ENCODE assay signal across 17 cellular contexts in the genomic region with DNA sequence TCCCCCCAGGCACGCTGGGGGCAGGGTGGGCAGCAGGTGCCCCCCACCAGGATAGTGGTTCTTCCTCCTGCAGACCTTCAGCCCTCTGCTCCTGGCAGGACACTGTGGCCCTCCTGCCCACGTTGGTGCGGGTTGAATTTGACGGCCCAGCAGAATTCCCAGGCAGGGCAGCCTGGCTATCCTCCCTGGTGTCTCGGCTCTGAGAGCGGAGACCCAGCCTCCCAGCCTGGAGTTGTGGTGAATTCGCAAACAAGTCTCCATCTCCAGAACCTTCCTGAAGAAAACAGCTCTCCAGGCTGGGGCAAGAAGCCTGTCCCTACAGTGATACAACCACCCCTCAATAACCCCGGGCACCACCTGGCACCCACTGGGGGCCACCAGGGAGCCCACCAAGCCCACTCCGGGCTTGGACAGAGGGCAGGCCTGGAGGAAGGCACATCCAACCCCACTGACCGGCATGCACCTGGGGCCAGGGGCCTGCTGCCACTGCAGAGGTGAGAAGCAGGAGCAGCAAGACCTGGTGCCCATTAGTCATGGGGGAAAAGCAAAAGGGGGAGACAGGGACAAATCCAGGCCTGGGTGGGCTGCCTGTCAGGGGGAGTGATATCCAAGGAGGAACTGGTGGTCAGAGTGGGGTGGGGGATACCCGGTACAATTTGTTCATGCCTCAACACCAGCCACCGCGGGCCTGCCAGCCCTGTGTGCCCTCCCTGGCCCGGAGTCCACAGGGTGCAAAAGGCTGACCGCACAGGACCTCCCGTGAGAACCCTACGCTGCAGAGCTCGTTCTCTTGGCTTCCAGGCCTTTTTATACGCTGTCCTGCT.
"Had no signal": no experiment of that assay in that cellular context is flagged by ENCODE, and none has a peak within 500 bp of the region (broad histone marks: within the 10 kb centered on the region; RNA-seq: fewer than 3 reads in every experiment).

No MANE protein-coding gene starts in this region.

- H3K27me3 ChIP-seq: body of pancreas, stomach, thyroid gland had no signal

- H3K27ac ChIP-seq: thyroid gland had no signal

- DNase-seq: activated CD4-positive, alpha-beta T cell treated with anti-CD3 and anti-CD28 coated beads, Interleukin-2, amount 10 ng/mL, durations not matched to agents 7 days and 5 days; activated CD4-positive, CD25-positive, alpha-beta regulatory T cell; activated CD8-positive, alpha-beta memory T cell treated with anti-CD3 and anti-CD28 coated beads for 24 hours; activated naive CD8-positive, alpha-beta T cell treated with anti-CD3 and anti-CD28 coated beads for 36 hours; amygdala; body of pancreas; effector memory CD8-positive, alpha-beta T cell; foreskin melanocyte; head of caudate nucleus; mammary epithelial cell; naive B cell; stomach; thyroid gland had no signal

- ATAC-seq: body of pancreas; effector memory CD8-positive, alpha-beta T cell; right cardiac atrium had no signal

- H3K4me3 ChIP-seq: body of pancreas, stomach, thyroid gland had no signal

- H3K36me3 ChIP-seq: thyroid gland had no signal

- H3K36me3 Mint-ChIP-seq: naive B cell had no signal

- H3K27ac Mint-ChIP-seq: activated naive CD8-positive, alpha-beta T cell treated with anti-CD3 and anti-CD28 coated beads for 36 hours had no signal

- H3K9me3 Mint-ChIP-seq: activated CD4-positive, alpha-beta T cell treated with anti-CD3 and anti-CD28 coated beads, Interleukin-2, amount 10 ng/mL, durations not matched to agents 7 days and 5 days; activated naive CD8-positive, alpha-beta T cell treated with anti-CD3 and anti-CD28 coated beads for 36 hours; activated T-helper 1 cell treated with anti-CD3 and anti-CD28 coated beads, Interleukin-12 subunit alpha, Interleukin-12 subunit beta, Interleukin-2, Interleukin-4 antibody, amounts not matched to agents 30 ng/mL and 10 ng/mL and 1 ng/mL, durations not matched to agents 14 hours and 24 hours and 36 hours; central memory CD8-positive, alpha-beta T cell had no signal

- H3K4me3 Mint-ChIP-seq: activated CD4-positive, alpha-beta T cell treated with anti-CD3 and anti-CD28 coated beads, Interleukin-2, amount 10 ng/mL, durations not matched to agents 7 days and 5 days; activated naive CD8-positive, alpha-beta T cell treated with anti-CD3 and anti-CD28 coated beads for 36 hours; effector memory CD8-positive, alpha-beta T cell had no signal

- FAIRE-seq: urothelium cell line had no signal

- H3K9me3 ChIP-seq: body of pancreas, stomach, thyroid gland had no signal
